In genomic region chr19:36049080-36049698, GRCh38 we compare ENCODE assay signal across 33 cellular contexts. TPM values are rescaled to one million over a fixed set of nuclear protein-coding genes. Genes with fewer than 3 reads are reported as not detected.
A peak's percentile ranks its signal among the peaks of the same experiment; 100 is the strongest.
DNase-seq lines count a peak whose midpoint lies in the region; ATAC-seq and TF ChIP-seq lines count a peak whose summit lies in the region.
"Had no signal": no experiment of that assay in that cellular context is flagged by ENCODE, and none has a peak within 500 bp of the region (broad histone marks: within the 10 kb centered on the region; RNA-seq: fewer than 3 reads in every experiment).

No MANE protein-coding gene starts in this region.

- H3K27me3 ChIP-seq in smooth muscle cell (ENCODE audit: low read depth) (no peaks in the 10 kb centered on the region), aorta (ENCODE audit: control insufficient read depth in 1 of 2, insufficient read depth in 2 of 2, low read length in 1 of 2) (no peaks in the 10 kb centered on the region)
- H3K27me3 ChIP-seq: cardiac muscle cell, colonic mucosa, neutrophil, right lobe of liver, upper lobe of right lung had no signal

- H3K9me3 ChIP-seq in smooth muscle cell (replicated peaks; ENCODE audit: low read depth): no peaks in the 10 kb centered on the region
- H3K9me3 ChIP-seq in aorta (ENCODE audit: control insufficient read depth, low read length): no peaks in the 10 kb centered on the region
- H3K9me3 ChIP-seq: colonic mucosa, left ventricle myocardium inferior, neutrophil, right lobe of liver, upper lobe of right lung had no signal

- WGBS in smooth muscle cell (ENCODE audit: low lambda C conversion rate): 94% methylated on average over 4 of the region's 4 CpGs
- WGBS in aorta, 2 donors: 94 to 95% methylated on average over 4 of the region's 4 CpGs

- H3K79me2 ChIP-seq in smooth muscle cell (ENCODE audit: low read depth): no peaks in the 10 kb centered on the region

- intact Hi-C loops in aorta (cut with DNase I): no loop called here

- no peak for ATAC-seq in aorta (ENCODE audit: low FRiP score)
- ATAC-seq: effector memory CD8-positive, alpha-beta T cell; GM23338; right lobe of liver; stimulated activated memory B cell treated with anti-CD40 and anti-IgM and Interleukin-4, amounts not matched to agents 10 μg/mL and 1 μg/mL and 100 μg/mL, for 72 hours; upper lobe of right lung had no signal

- TF ChIP-seq CTCF in smooth muscle cell (IDR thresholded peaks at IDR 0.05; ENCODE audit: borderline replicate concordance, insufficient read depth, poor library complexity, severe bottlenecking): no peak
- no peak for TF ChIP-seq CTCF in GM13977 (IDR thresholded peaks at IDR 0.05; ENCODE audit: extremely low read depth, insufficient read depth, missing control alignments)

- peak; percentile 48 for DNase-seq in Caki2 (ENCODE audit: low read depth)
- peak; percentile 46 for DNase-seq in M059J (ENCODE audit: low read depth)
- peak; percentile 78 for DNase-seq in NCI-H510A treated with DMSO at 0.1 percent for 48 hours (lab: John Stamatoyannopoulos, UW)
- peak; percentile 96 for DNase-seq in epithelial cell of prostate (ENCODE audit: low read depth, low spot score)
- DNase-seq in activated CD4-positive, CD25-positive, alpha-beta regulatory T cell (lab: John Stamatoyannopoulos, UW): no peak
- DNase-seq in smooth muscle cell (lab: John Stamatoyannopoulos, UW; ENCODE audit: unreplicated experiment): no peak
- no peak for DNase-seq in GM13977 (ENCODE audit: low spot score)
- DNase-seq in aorta: no peak
- DNase-seq: activated B cell treated with CpG ODN at 0.5 μM for 24 hours; activated CD4-positive, alpha-beta T cell treated with anti-CD3 and anti-CD28 coated beads, Interleukin-2, amount 50 U/mL, for 4 hours; activated naive CD4-positive, alpha-beta T cell treated with anti-CD3 and anti-CD28 coated beads, Interleukin-2, amount 10 ng/mL, durations not matched to agents 7 days and 5 days; amniotic stem cell; Calu3; colonic mucosa; effector memory CD8-positive, alpha-beta T cell; HFFc6; hypothalamus; immature natural killer cell; KG1; left ventricle myocardium inferior; naive B cell; NK-92 treated with Interleukin-12 subunit alpha and Interleukin-12 subunit beta, amount 100 ng/mL, for 24 hours; right lobe of liver; SHP77 treated with DMSO at 0.1 percent for 48 hours; stimulated activated CD4-positive, alpha-beta T cell treated with anti-CD3 and anti-CD28 coated beads, Interleukin-4, amount 100 ng/mL, for 24 hours; SW 1271; T1000; upper lobe of right lung had no signal

- peaks cover 6% of the 10 kb centered on the region for H3F3A ChIP-seq in smooth muscle cell (ENCODE audit: low read depth)

- H3K4me1 ChIP-seq in smooth muscle cell (ENCODE audit: low read depth) (no peaks in the 10 kb centered on the region), aorta (ENCODE audit: control insufficient read depth in 1 of 2, insufficient read depth in 2 of 2, low read length in 2 of 2) (no peaks in the 10 kb centered on the region)
- H3K4me1 ChIP-seq: colonic mucosa, upper lobe of right lung had no signal

- H3K27ac ChIP-seq in epithelial cell of prostate: no peak overlapping the region
- H3K27ac ChIP-seq in smooth muscle cell (ENCODE audit: low read depth): no peak overlapping the region
- no peak overlapping the region for H3K27ac ChIP-seq in aorta (ENCODE audit: low read depth in 1 of 2, low read length in 2 of 2)
- H3K27ac ChIP-seq: cardiac muscle cell, colonic mucosa, left ventricle myocardium inferior, neutrophil, right lobe of liver, upper lobe of right lung had no signal

- no peak overlapping the region for H3K9ac ChIP-seq in smooth muscle cell (ENCODE audit: low read depth)

- H3K36me3 ChIP-seq in smooth muscle cell (ENCODE audit: low read depth): no peaks in the 10 kb centered on the region
- no peaks in the 10 kb centered on the region for H3K36me3 ChIP-seq in aorta (ENCODE audit: control insufficient read depth in 1 of 2, insufficient read depth in 2 of 2, low read length in 1 of 2)
- H3K36me3 ChIP-seq: cardiac muscle cell, colonic mucosa, left ventricle myocardium inferior, neutrophil, right lobe of liver, upper lobe of right lung had no signal

- H2AFZ ChIP-seq in smooth muscle cell (ENCODE audit: low read depth): no peak overlapping the region
- H2AFZ ChIP-seq: GM23338 had no signal

- H3K4me3 ChIP-seq in smooth muscle cell (no peak overlapping the region), aorta (ENCODE audit: low read length in 2 of 2) (no peak overlapping the region)
- H3K4me3 ChIP-seq: cardiac muscle cell, colonic mucosa, GM23338, left ventricle myocardium inferior, right lobe of liver, upper lobe of right lung had no signal

- no peak overlapping the region for H3K4me2 ChIP-seq in smooth muscle cell
- H3K4me2 ChIP-seq: GM23338 had no signal

- no peaks in the 10 kb centered on the region for H4K20me1 ChIP-seq in smooth muscle cell (ENCODE audit: low read depth)

- in situ Hi-C loops in Caki2 (cut with HindIII; ENCODE audit: low pct_unique_long_range_greater_than_20kb, low sequenced_read_pairs) (no loop called here), GM13977 (cut with MboI; ENCODE audit: low pct_unique_long_range_greater_than_20kb, low sequenced_read_pairs, unreplicated experiment) (no loop called here)

RNA-seq across cellular contexts. Expression of gene THAP8, which starts 4.9 kb away (rescaled TPM):
- 3.6 and 11.7 TPM in 2 replicates for total RNA-seq in Caki2 (2014; rRNA removed; shearing (Covaris generic); ENCODE audit: low replicate concordance)
- total RNA-seq in M059J (2014; rRNA removed; shearing (Covaris generic)): 4.3 and 6.8 TPM in 2 replicates
- total RNA-seq in smooth muscle cell: 9.3 and 13.1 TPM in 2 replicates
- polyA plus RNA-seq in smooth muscle cell: 13.1 and 22.9 TPM in 2 replicates
- 1 to 10 TPM; 1.8 to 4.1 TPM for total RNA-seq in aorta
- 1 to 10 TPM; 2.9 to 3.6 TPM for polyA plus RNA-seq in aorta

RNA-seq across cellular contexts. Expression of gene WDR62, which starts 5.5 kb away (rescaled TPM):
- total RNA-seq in Caki2 (2014; rRNA removed; shearing (Covaris generic); ENCODE audit: low replicate concordance): 8.5 and 10.3 TPM in 2 replicates
- total RNA-seq in M059J (2014; rRNA removed; shearing (Covaris generic)): 10.8 and 19.4 TPM in 2 replicates
- total RNA-seq in smooth muscle cell (1.0 and 1.5 TPM in 2 replicates), aorta (1 to 10 TPM in 1 of 2 donors, under 1 TPM in 1; 0.45 to 1.3 TPM)
- polyA plus RNA-seq in smooth muscle cell (2.1 and 4.6 TPM in 2 replicates), aorta (under 1 TPM; 0.25 to 0.26 TPM)

RNA-seq across cellular contexts. Expression of gene CLIP3, which starts 16.5 kb away (rescaled TPM):
- 1.1 and 2.3 TPM in 2 replicates for total RNA-seq in Caki2 (2014; rRNA removed; shearing (Covaris generic); ENCODE audit: low replicate concordance)
- total RNA-seq in M059J (2014; rRNA removed; shearing (Covaris generic)): 1.3 and 6.7 TPM in 2 replicates
- total RNA-seq in smooth muscle cell (3.7 and 10.7 TPM in 2 replicates), aorta (10 to 100 TPM; 35.1 to 37.1 TPM)
- polyA plus RNA-seq in smooth muscle cell (35.2 and 36.7 TPM in 2 replicates), aorta (10 to 100 TPM in 1 of 2 donors, 1 to 10 TPM in 1; 8.9 to 22.2 TPM)
- polyA plus RNA-seq: CD14-positive monocyte had no signal

RNA-seq across cellular contexts. Expression of gene ALKBH6, which starts 35.2 kb away (rescaled TPM):
- total RNA-seq in Caki2 (2014; rRNA removed; shearing (Covaris generic); ENCODE audit: low replicate concordance): 41.7 and 47.3 TPM in 2 replicates
- total RNA-seq in M059J (2014; rRNA removed; shearing (Covaris generic)): 54.6 and 64.6 TPM in 2 replicates
- total RNA-seq in smooth muscle cell: 26.2 and 35.4 TPM in 2 replicates
- 36.1 and 37.4 TPM in 2 replicates for polyA plus RNA-seq in smooth muscle cell
- total RNA-seq in aorta: 10 to 100 TPM; 14.0 to 15.3 TPM
- polyA plus RNA-seq in aorta: 10 to 100 TPM; 10.3 to 25.6 TPM

RNA-seq across cellular contexts. Expression of gene SYNE4, which starts 40.6 kb away (rescaled TPM):
- total RNA-seq in Caki2 (2014; rRNA removed; shearing (Covaris generic); ENCODE audit: low replicate concordance): 1.4 TPM in 1 of 2 replicates, not detected in the other
- total RNA-seq in M059J (2014; rRNA removed; shearing (Covaris generic)): not detected in 2 replicates
- total RNA-seq in smooth muscle cell (1.1 and 1.9 TPM in 2 replicates), aorta (1 to 10 TPM; 1.0 to 1.4 TPM)
- polyA plus RNA-seq in smooth muscle cell (2.6 and 8.8 TPM in 2 replicates), aorta (1 to 10 TPM in 1 of 2 donors, not detected in 1; 2.3 TPM)
- polyA plus RNA-seq: CD14-positive monocyte, immature natural killer cell had no signal

Comparison
In these comparisons a context has a peak if more than half of its experiments do, and no peak if none do; other contexts are left out.
1. DNase-seq: peak in Caki2 (single experiment), M059J (single experiment), NCI-H510A treated with DMSO at 0.1 percent for 48 hours (single experiment) and epithelial cell of prostate (single experiment); none in activated CD4-positive, CD25-positive, alpha-beta regulatory T cell (0 of 4), smooth muscle cell (single experiment), GM13977 (single experiment) and aorta (0 of 2).